8 cellular contexts compared by ENCODE assay signal in genomic region chr16:56425439-56425832, GRCh38. TPM values are rescaled to one million over a fixed set of nuclear protein-coding genes. Genes with fewer than 3 reads are reported as not detected.
A peak's percentile ranks its signal among the peaks of the same experiment; 100 is the strongest.
DNase-seq lines count a peak whose midpoint lies in the region; ATAC-seq and TF ChIP-seq lines count a peak whose summit lies in the region.

Gene AMFR (minus strand): TSS chr16:56425545. CDS start chr16:56425327, 218 bp downstream.

- peaks cover 55% of the 10 kb centered on the region for H3F3A ChIP-seq in DOHH2 (ENCODE audit: control insufficient read depth, insufficient read depth)

- intact Hi-C loops in heart left ventricle (cut with DNase I) = loop anchor here in 1 of 10 donors (10.0 kb wide), 1 partner anchor 59 kb away; no protein-coding TSS in a partner anchor

- H3K4me1 ChIP-seq in DOHH2 (ENCODE audit: control insufficient read depth, low read length) (peaks cover 36% of the 10 kb centered on the region), heart left ventricle (peaks cover 0 to 42% (median 20%) of the 10 kb centered on the region in 12 donors), upper lobe of left lung (peaks cover 15 to 26% (median 19%) of the 10 kb centered on the region in 4 donors)

- peak; percentile 34 for TF ChIP-seq CTCF in DOHH2 (IDR thresholded peaks at IDR 0.05; ENCODE audit: low read depth, low read length, poor library complexity, severe bottlenecking)
- peak in 11 of 12 donors; percentile 33 to 74 (median 59) for TF ChIP-seq CTCF in heart left ventricle (IDR thresholded peaks at IDR 0.05)
- peak; percentile 73 to 97 (median 94) for TF ChIP-seq CTCF in upper lobe of left lung (IDR thresholded peaks at IDR 0.05)

- 0% methylated on average over 29 to 57 of the region's 57 CpGs for WGBS in adipose tissue, 3 donors
- WGBS in heart left ventricle, 4 donors = 0 to 1% (median 0%) methylated on average over 11 to 57 of the region's 57 CpGs
- WGBS in upper lobe of left lung, 2 donors = 1% methylated on average over 12 of the region's 57 CpGs; no CpG with 5 or more reads in 1 of the 2 donors

- peak within 1 kb of the TSS; percentile 70 for H3K4me2 ChIP-seq in DOHH2 (ENCODE audit: low read length)

- no peaks in the 10 kb centered on the region for H3K9me3 ChIP-seq in DOHH2 (ENCODE audit: control insufficient read depth, insufficient read depth, low read length)
- no peaks in the 10 kb centered on the region for H3K9me3 ChIP-seq in heart left ventricle
- H3K9me3 ChIP-seq in upper lobe of left lung = no peaks in the 10 kb centered on the region

- TF ChIP-seq EP300 in upper lobe of left lung (IDR thresholded peaks at IDR 0.05) = no peak

- H3K36me3 ChIP-seq in DOHH2 (ENCODE audit: control insufficient read depth, low read length) (peaks cover 41% of the 10 kb centered on the region), heart left ventricle (peaks cover 0 to 11% (median 4%) of the 10 kb centered on the region in 9 donors), upper lobe of left lung (no peaks in the 10 kb centered on the region)

- H3K27ac ChIP-seq in DOHH2 (ENCODE audit: low read depth, low read length) (peak within 1 kb of the TSS; percentile 97), adipose tissue (ENCODE audit: low read depth, low read length) (peak within 1 kb of the TSS; percentile 44), heart left ventricle (peak within 1 kb of the TSS; percentile 65 to 95 (median 88)), upper lobe of left lung (peak within 1 kb of the TSS; percentile 80 to 91 (median 85))

- peaks cover 42% of the 10 kb centered on the region for H3K79me2 ChIP-seq in DOHH2 (ENCODE audit: control insufficient read depth, low read length)

- peak in 58 of 76 experiments; percentile 4 to 75 (median 46) for DNase-seq in HUDEP-2 (lab: John Stamatoyannopoulos, UW; ENCODE audit: unreplicated experiment in 76 of 76)
- peak; percentile 54 for DNase-seq in SKM-1 treated with dmso at 0.1 percent for 144 hours (lab: John Stamatoyannopoulos, UW; ENCODE audit: unreplicated experiment)
- peak; percentile 73 to 87 (median 78) for DNase-seq in heart left ventricle
- DNase-seq in pons (ENCODE audit: low spot score) = peak; percentile 69
- peak; percentile 61 to 95 for DNase-seq in upper lobe of left lung

- 0 out of 2 replicates have a peak, but pooled peaks cover 2% of the 10 kb centered on the region for H4K20me1 ChIP-seq in DOHH2 (ENCODE audit: control insufficient read depth, insufficient read depth, low read depth, low read length)

- TF ChIP-seq POLR2A in heart left ventricle (IDR thresholded peaks at IDR 0.05) = no peak
- peak in 1 of 4 donors; percentile 5 for TF ChIP-seq POLR2A in upper lobe of left lung (IDR thresholded peaks at IDR 0.05)

- peak; percentile 84 for ATAC-seq in GM21381 (IDR thresholded peaks at IDR 0.05; ENCODE audit: unreplicated experiment)
- ATAC-seq in heart left ventricle = peak; percentile 88 to 96 (median 95)
- peak; percentile 94 to 98 for ATAC-seq in upper lobe of left lung (ENCODE audit: low FRiP score in 2 of 2)

- H3K9me2 ChIP-seq in DOHH2 (replicated peaks; ENCODE audit: control insufficient read depth, low read length) = no peaks in the 10 kb centered on the region

- H3K4me3 ChIP-seq in DOHH2 (ENCODE audit: low read length) = peak within 1 kb of the TSS; percentile 75
- H3K4me3 ChIP-seq in heart left ventricle = peak within 1 kb of the TSS; percentile 62 to 98 (median 90)
- peak within 1 kb of the TSS; percentile 86 to 95 (median 91) for H3K4me3 ChIP-seq in upper lobe of left lung

- H3K27me3 ChIP-seq in DOHH2 (ENCODE audit: control insufficient read depth, low read length) = no peaks in the 10 kb centered on the region
- H3K27me3 ChIP-seq in heart left ventricle = no peaks in the 10 kb centered on the region
- H3K27me3 ChIP-seq in upper lobe of left lung = no peaks in the 10 kb centered on the region

RNA-seq across cellular contexts. Expression of gene AMFR, which starts in this region (rescaled TPM):
- polyA plus RNA-seq in adipose tissue = 10 to 100 TPM; 36.6 to 47.3 (median 38.0) TPM
- total RNA-seq in heart left ventricle = 100 to 1,000 TPM in 2 of 9 donors, 10 to 100 TPM in 7; 57.1 to 146 (median 84.8) TPM
- 10 to 100 TPM; 26.4 to 97.4 TPM for polyA plus RNA-seq in heart left ventricle
- total RNA-seq in upper lobe of left lung = 100 to 1,000 TPM in 3 of 6 donors, 10 to 100 TPM in 3; 67.1 to 344 (median 98.0) TPM

Comparison
In these comparisons a context has a peak if more than half of its experiments do, and no peak if none do; other contexts are left out.
1. Peak in every context shown above with its lines: DNase-seq, ATAC-seq, H3K4me3 ChIP-seq and H3K27ac ChIP-seq.
2. H3K27ac ChIP-seq: peak in every context shown above with its lines; median percentile 97 in DOHH2; 88 in heart left ventricle; 85 in upper lobe of left lung; 44 in adipose tissue.
3. CTCF ChIP-seq: peak in every context shown above with its lines; median percentile 94 in upper lobe of left lung; 59 in heart left ventricle; 34 in DOHH2.